In the genomic region with DNA sequence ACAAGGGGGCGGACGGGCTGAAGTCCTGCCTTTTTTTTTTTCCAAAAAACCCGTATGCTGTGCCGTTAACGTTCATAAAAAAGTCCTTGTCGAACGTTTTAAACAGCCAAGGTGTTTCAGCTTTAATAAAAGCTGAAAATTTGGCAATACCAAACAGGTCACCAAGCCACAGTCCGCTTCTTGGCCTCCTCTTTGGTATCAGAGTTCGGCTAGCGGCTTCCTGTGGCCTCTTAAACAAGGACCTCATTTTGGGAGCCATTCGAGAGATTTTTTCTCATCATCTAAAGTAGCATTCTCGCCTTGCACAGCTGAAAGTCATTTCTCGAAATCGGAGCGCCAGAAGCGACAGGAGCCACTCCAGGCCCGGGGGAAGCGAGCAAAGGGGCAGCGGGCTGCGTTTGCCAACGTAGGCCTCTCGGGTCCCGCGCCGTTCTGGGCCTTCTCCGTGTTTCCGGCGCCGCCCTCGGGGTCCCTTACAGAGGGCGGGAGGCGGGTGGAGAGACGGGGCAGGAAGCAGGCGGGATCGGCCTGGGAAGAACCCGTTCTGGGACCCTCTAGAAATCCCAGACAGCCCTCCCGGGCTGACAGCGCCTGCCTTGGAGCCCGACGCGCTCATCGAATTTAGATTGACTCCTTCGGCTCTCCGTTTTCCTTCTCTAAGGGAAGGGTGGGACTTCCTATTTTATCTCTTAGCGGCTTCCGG, we compare ENCODE assay signal across 8 cellular contexts. TPM values are rescaled to one million over a fixed set of nuclear protein-coding genes. Genes with fewer than 3 reads are reported as not detected.
DNase-seq lines count a peak whose midpoint lies in the region; ATAC-seq and TF ChIP-seq lines count a peak whose summit lies in the region.

No MANE protein-coding gene starts in this region.

- H3K36me3 ChIP-seq in A673 (ENCODE audit: insufficient read depth, low read length, poor library complexity, severe bottlenecking), result no peaks in the 10 kb centered on the region
- H3K36me3 ChIP-seq in mesendoderm (ENCODE audit: control insufficient read depth, insufficient read depth, low read length), result no peaks in the 10 kb centered on the region

- BruUV-seq in A673 (replicated peaks; lab: Mats Ljungman, UMichigan), result TSS peak; percentile 43

- H3K4me2 ChIP-seq in mesendoderm (ENCODE audit: low read length), result peak overlapping the region; percentile 78

- peak overlapping the region; percentile 27 for H2BK5ac ChIP-seq in mesendoderm (ENCODE audit: low read length)

- intact Hi-C loops in A673 (cut with micrococcal nuclease; ENCODE audit: unreplicated experiment), result no loop called here

- peak overlapping the region; percentile 94 for H4K5ac ChIP-seq in mesendoderm (ENCODE audit: low read length)

- H3K56ac ChIP-seq in mesendoderm (ENCODE audit: low read length), result peak overlapping the region; percentile 97

- H3K27ac ChIP-seq in A673 (ENCODE audit: low read depth, low read length, poor library complexity, severe bottlenecking) (peak overlapping the region; percentile 91), mesendoderm (ENCODE audit: low read depth, low read length) (peak overlapping the region; percentile 83)

- ATAC-seq in GM18502 (IDR thresholded peaks at IDR 0.05; ENCODE audit: poor library complexity, unreplicated experiment) (peak; percentile 38), HG02981 (IDR thresholded peaks at IDR 0.05; ENCODE audit: unreplicated experiment) (peak; percentile 25)

- no peak overlapping the region for H2BK15ac ChIP-seq in mesendoderm (replicated peaks; ENCODE audit: low read depth)

- H3K4me3 ChIP-seq in A673 (ENCODE audit: low read depth, low read length, poor library complexity, severe bottlenecking) (peak overlapping the region; percentile 90), mesendoderm (ENCODE audit: low read length) (peak overlapping the region; percentile 81)

- peak overlapping the region; percentile 97 for H3K18ac ChIP-seq in mesendoderm (ENCODE audit: low read length)

- WGBS in mesendoderm (ENCODE audit: extremely low coverage, insufficient coverage, low lambda C conversion rate), result no CpG with 5 or more reads among the region's 46 CpGs

- H3K79me2 ChIP-seq in mesendoderm (ENCODE audit: control insufficient read depth, insufficient read depth, low read length), result peaks cover 7% of the 10 kb centered on the region

- H3K23ac ChIP-seq in mesendoderm (ENCODE audit: low read length), result no peak overlapping the region

- H3K9ac ChIP-seq in mesendoderm (ENCODE audit: low read length), result peak overlapping the region; percentile 89

- no peak overlapping the region for H2AK5ac ChIP-seq in mesendoderm (ENCODE audit: low read length)

- peaks cover 17% of the 10 kb centered on the region for H3K79me1 ChIP-seq in mesendoderm (ENCODE audit: low read length)

- peak overlapping the region; percentile 73 for H3K4ac ChIP-seq in mesendoderm (ENCODE audit: low read depth, low read length)

- peak; percentile 78 for DNase-seq in A673 (ENCODE audit: low spot score)
- DNase-seq in NCI-H345 (lab: John Stamatoyannopoulos, UW), result peak; percentile 82
- DNase-seq in activated CD4-positive, alpha-beta T cell treated with anti-CD3 and anti-CD28 coated beads, Interleukin-2, amount 50 U/mL, for 48 hours, result peak; percentile 71 to 75
- peak; percentile 77 for DNase-seq in ecto neural progenitor cell (ENCODE audit: low spot score)
- DNase-seq in mesendoderm, result peak; percentile 79
- peak; percentile 41 for DNase-seq in stimulated activated CD8-positive, alpha-beta memory T cell treated with anti-CD3 and anti-CD28 coated beads, Interleukin-15, amount 100 ng/mL, for 1 hour (ENCODE audit: low read depth)

- peaks cover 11% of the 10 kb centered on the region for H3K4me1 ChIP-seq in A673 (ENCODE audit: insufficient read depth, low read length, poor library complexity, severe bottlenecking)
- H3K4me1 ChIP-seq in mesendoderm (ENCODE audit: control insufficient read depth, low read depth, low read length), result peaks cover 2% of the 10 kb centered on the region

- no peaks in the 10 kb centered on the region for H3K9me3 ChIP-seq in A673 (ENCODE audit: low read depth, low read length, poor library complexity, severe bottlenecking)

- no peak for TF ChIP-seq CTCF in A673 (conservative IDR thresholded peaks at IDR 0.05; ENCODE audit: low read depth, low read length)

- H2BK120ac ChIP-seq in mesendoderm (ENCODE audit: low read depth, low read length), result peak overlapping the region; percentile 76

- CTCF ChIA-PET in A673 (lab: Charles Lee), result no interaction called here

- POLR2A ChIA-PET in A673 (lab: Charles Lee; ENCODE audit: low non-redundant PET), result interaction anchor here (0.5 kb wide), 1 partner anchor 40 kb away, joined by 3 read pairs; no protein-coding TSS in a partner anchor

- no peaks in the 10 kb centered on the region for H3K27me3 ChIP-seq in A673 (replicated peaks; ENCODE audit: insufficient read depth, low read depth, low read length, poor library complexity)
- no peaks in the 10 kb centered on the region for H3K27me3 ChIP-seq in mesendoderm (ENCODE audit: insufficient read depth, low read length, poor library complexity)

- H4K8ac ChIP-seq in mesendoderm (ENCODE audit: low read depth, low read length), result peak overlapping the region; percentile 98

RNA-seq across cellular contexts. Expression of gene ZNF407, which starts 0.6 kb away (rescaled TPM):
- total RNA-seq in A673 (2021), result 13.4 and 15.9 TPM in 2 replicates
- 2.7 TPM for polyA plus RNA-seq in mesendoderm (2013, experiment 1 of 2)
- 2.6 TPM for polyA plus RNA-seq in mesendoderm (2013, experiment 2 of 2)

Comparison
In these comparisons a context has a peak if more than half of its experiments do, and no peak if none do; other contexts are left out.
1. Peak in every context shown above with its lines: DNase-seq, ATAC-seq, H3K4me3 ChIP-seq and H3K27ac ChIP-seq.